ENCODE assay signal across 1 cellular context in the genomic region with DNA sequence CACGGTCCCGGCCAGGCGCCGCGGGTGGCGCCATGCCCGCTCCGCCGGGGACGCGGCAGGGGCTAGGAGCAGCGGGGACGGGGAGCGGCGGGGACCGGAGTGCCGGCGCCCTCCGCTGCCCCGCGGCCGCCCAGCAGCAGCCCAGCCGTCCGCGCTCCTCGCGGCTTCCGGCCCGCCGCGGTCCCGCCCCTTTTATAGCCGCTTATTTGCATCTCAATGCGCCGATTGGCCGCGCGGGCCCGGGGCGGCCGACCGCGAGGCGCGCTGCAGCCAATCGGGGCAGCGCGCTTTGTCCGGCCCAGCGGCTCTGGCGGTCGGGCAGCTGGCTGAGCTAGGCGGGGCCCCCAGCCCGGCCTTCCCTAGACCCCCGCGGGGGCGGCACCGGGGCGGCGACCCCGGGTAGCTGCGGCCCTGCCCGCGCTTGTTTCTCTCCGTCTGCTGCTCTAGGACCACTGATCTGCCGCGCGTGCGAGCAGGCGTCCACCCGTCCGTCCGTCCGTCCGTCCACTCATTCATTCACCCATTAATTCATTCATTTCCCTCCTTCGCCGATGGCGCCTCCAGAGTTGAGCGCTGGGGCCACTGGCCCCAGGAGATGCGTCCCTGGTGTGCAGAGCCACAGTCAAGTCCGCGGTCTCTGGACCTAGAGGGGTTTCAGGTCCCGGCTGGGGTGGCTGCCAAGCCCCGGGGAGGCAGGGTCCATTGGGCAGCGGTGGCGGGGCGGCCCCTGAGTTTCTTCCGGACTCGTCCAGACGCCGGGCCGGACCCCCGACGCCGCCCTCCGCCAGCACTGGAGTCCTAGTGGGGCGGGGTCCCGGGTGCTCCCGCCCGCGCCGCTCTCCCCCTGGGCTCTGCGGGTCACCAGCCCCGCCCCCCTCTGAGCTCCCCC.
TF ChIP-seq lines count a peak whose summit lies in the region.

HES6 (minus strand) TSS at position 167 of the 889 bp plus-strand sequence; CDS start at position 34, 133 bp downstream.

TF ChIP-seq in HepG2, 621 proteins besides CTCF, POLR2A, EP300 and RAD21 (continued from another document and continues in another):
- TF ChIP-seq ZNF362 (CRISPR knock-in tag; IDR thresholded peaks at IDR 0.05; ENCODE audit: borderline replicate concordance) (no peak; the same call in 1 of the 2 replicates), CREB1 (IDR thresholded peaks at IDR 0.05) (no peak), CREB1 (CRISPR knock-in tag; IDR thresholded peaks at IDR 0.05) (no peak), ZNF17 (CRISPR knock-in tag; IDR thresholded peaks at IDR 0.05) (no peak), ATF7 (IDR thresholded peaks at IDR 0.05) (no peak), ATF7 (CRISPR knock-in tag; IDR thresholded peaks at IDR 0.05) (no peak), SMARCC2 (IDR thresholded peaks at IDR 0.05) (no peak), NFYC (CRISPR knock-in tag; IDR thresholded peaks at IDR 0.05) (peak; percentile 83), THAP11 (CRISPR knock-in tag; IDR thresholded peaks at IDR 0.05) (peak; percentile 77), SIX1 (CRISPR knock-in tag; IDR thresholded peaks at IDR 0.05; ENCODE audit: borderline replicate concordance) (no peak), PITX1 (CRISPR knock-in tag; IDR thresholded peaks at IDR 0.05) (no peak), ARHGAP35 (CRISPR knock-in tag; IDR thresholded peaks at IDR 0.05; ENCODE audit: borderline replicate concordance) (no peak; the same call in 1 of the 2 replicates), ZBTB7B (CRISPR knock-in tag; IDR thresholded peaks at IDR 0.05) (peak; percentile 96), ZNF446 (CRISPR knock-in tag; IDR thresholded peaks at IDR 0.05) (peak; percentile 88), ZNF83 (CRISPR knock-in tag; IDR thresholded peaks at IDR 0.05; ENCODE audit: borderline replicate concordance) (no peak), ZFP37 (CRISPR knock-in tag; IDR thresholded peaks at IDR 0.05; ENCODE audit: borderline replicate concordance) (no peak), ZNF761 (CRISPR knock-in tag; conservative IDR thresholded peaks at IDR 0.05) (no peak), PHB2 (IDR thresholded peaks at IDR 0.05; ENCODE audit: partially characterized antibody) (no peak), ZNF839 (CRISPR knock-in tag; IDR thresholded peaks at IDR 0.05; ENCODE audit: borderline replicate concordance) (no peak), DNMT1 (CRISPR knock-in tag; IDR thresholded peaks at IDR 0.05) (peak; percentile 21; the same call in 1 of the 2 replicates), ZNF431 (CRISPR knock-in tag; IDR thresholded peaks at IDR 0.05; ENCODE audit: borderline replicate concordance, low read depth) (peak; percentile 64; the same call in 1 of the 2 replicates), ZNF563 (CRISPR knock-in tag; IDR thresholded peaks at IDR 0.05) (peak; percentile 33), ZNF777 (CRISPR knock-in tag; IDR thresholded peaks at IDR 0.05) (peak; percentile 95), ARNT2 (CRISPR knock-in tag; IDR thresholded peaks at IDR 0.05; ENCODE audit: low read depth) (peak; percentile 64; the same call in 1 of the 2 replicates), SUZ12 (IDR thresholded peaks at IDR 0.05; ENCODE audit: low read depth, low read length) (no peak), ZNF619 (CRISPR knock-in tag; IDR thresholded peaks at IDR 0.05) (no peak), MEIS2 (CRISPR knock-in tag; IDR thresholded peaks at IDR 0.05) (peak; percentile 72; the same call in 1 of the 2 replicates), ZNF768 (CRISPR knock-in tag; IDR thresholded peaks at IDR 0.05) (peak; percentile 56; the same call in 1 of the 2 replicates), ZNF331 (CRISPR knock-in tag; IDR thresholded peaks at IDR 0.05) (peak; percentile 64; the same call in 1 of the 2 replicates), ZNF33B (CRISPR knock-in tag; IDR thresholded peaks at IDR 0.05) (peak; percentile 61; the same call in 1 of the 2 replicates), ZNF33A (CRISPR knock-in tag; IDR thresholded peaks at IDR 0.05; ENCODE audit: borderline replicate concordance) (no peak), ZNF234 (CRISPR knock-in tag; conservative IDR thresholded peaks at IDR 0.05) (no peak; the same call in 1 of the 2 replicates), MTF2 (CRISPR knock-in tag; IDR thresholded peaks at IDR 0.05; ENCODE audit: borderline replicate concordance) (no peak), REXO4 (CRISPR knock-in tag; IDR thresholded peaks at IDR 0.05; ENCODE audit: borderline replicate concordance) (no peak), HMGXB4 (CRISPR knock-in tag; IDR thresholded peaks at IDR 0.05; ENCODE audit: borderline replicate concordance in 1 of 2, low read depth in 1 of 2) (peak in 1 of 2 experiments; percentile 27; a peak in 1 of 4 replicates), MYNN (CRISPR knock-in tag; IDR thresholded peaks at IDR 0.05; ENCODE audit: low read depth) (no peak), ZMYM3 (CRISPR knock-in tag; IDR thresholded peaks at IDR 0.05) (peak; percentile 50), ADNP (CRISPR knock-in tag; IDR thresholded peaks at IDR 0.05) (no peak), ZNF274 (CRISPR knock-in tag; IDR thresholded peaks at IDR 0.05) (peak; percentile 43; the same call in 1 of the 2 replicates), STAG1 (CRISPR knock-in tag; IDR thresholded peaks at IDR 0.05) (no peak), IRX3 (CRISPR knock-in tag; IDR thresholded peaks at IDR 0.05; ENCODE audit: borderline replicate concordance, low read depth) (no peak), KMT2B (CRISPR knock-in tag; IDR thresholded peaks at IDR 0.05) (no peak), ZNF652 (CRISPR knock-in tag; IDR thresholded peaks at IDR 0.05; ENCODE audit: borderline replicate concordance, low read depth) (no peak), KLF9 (CRISPR knock-in tag; IDR thresholded peaks at IDR 0.05; ENCODE audit: low read depth) (no peak), ZBTB46 (CRISPR knock-in tag; IDR thresholded peaks at IDR 0.05; ENCODE audit: borderline replicate concordance) (no peak), ZNF530 (CRISPR knock-in tag; IDR thresholded peaks at IDR 0.05; ENCODE audit: low read depth) (no peak), ZNF607 (CRISPR knock-in tag; IDR thresholded peaks at IDR 0.05; ENCODE audit: borderline replicate concordance) (peak; percentile 85; the same call in 1 of the 2 replicates), ZSCAN5A (CRISPR knock-in tag; IDR thresholded peaks at IDR 0.05; ENCODE audit: borderline replicate concordance) (no peak)
- TF ChIP-seq, protein P1, sequence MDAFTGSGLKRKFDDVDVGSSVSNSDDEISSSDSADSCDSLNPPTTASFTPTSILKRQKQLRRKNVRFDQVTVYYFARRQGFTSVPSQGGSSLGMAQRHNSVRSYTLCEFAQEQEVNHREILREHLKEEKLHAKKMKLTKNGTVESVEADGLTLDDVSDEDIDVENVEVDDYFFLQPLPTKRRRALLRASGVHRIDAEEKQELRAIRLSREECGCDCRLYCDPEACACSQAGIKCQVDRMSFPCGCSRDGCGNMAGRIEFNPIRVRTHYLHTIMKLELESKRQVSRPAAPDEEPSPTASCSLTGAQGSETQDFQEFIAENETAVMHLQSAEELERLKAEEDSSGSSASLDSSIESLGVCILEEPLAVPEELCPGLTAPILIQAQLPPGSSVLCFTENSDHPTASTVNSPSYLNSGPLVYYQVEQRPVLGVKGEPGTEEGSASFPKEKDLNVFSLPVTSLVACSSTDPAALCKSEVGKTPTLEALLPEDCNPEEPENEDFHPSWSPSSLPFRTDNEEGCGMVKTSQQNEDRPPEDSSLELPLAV (CRISPR knock-in tag; conservative IDR thresholded peaks at IDR 0.05; ENCODE audit: low read depth), result no peak; the same call in 1 of the 2 replicates
- TF ChIP-seq, protein P2, sequence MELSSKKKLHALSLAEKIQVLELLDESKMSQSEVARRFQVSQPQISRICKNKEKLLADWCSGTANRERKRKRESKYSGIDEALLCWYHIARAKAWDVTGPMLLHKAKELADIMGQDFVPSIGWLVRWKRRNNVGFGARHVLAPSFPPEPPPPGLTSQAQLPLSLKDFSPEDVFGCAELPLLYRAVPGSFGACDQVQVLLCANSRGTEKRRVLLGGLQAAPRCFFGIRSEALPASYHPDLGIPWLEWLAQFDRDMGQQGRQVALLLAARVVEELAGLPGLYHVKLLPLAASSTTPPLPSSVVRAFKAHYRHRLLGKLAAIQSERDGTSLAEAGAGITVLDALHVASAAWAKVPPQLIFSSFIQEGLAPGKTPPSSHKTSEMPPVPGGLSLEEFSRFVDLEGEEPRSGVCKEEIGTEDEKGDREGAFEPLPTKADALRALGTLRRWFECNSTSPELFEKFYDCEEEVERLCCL (CRISPR knock-in tag; IDR thresholded peaks at IDR 0.05; ENCODE audit: borderline replicate concordance), result no peak
- TF ChIP-seq, protein P3, sequence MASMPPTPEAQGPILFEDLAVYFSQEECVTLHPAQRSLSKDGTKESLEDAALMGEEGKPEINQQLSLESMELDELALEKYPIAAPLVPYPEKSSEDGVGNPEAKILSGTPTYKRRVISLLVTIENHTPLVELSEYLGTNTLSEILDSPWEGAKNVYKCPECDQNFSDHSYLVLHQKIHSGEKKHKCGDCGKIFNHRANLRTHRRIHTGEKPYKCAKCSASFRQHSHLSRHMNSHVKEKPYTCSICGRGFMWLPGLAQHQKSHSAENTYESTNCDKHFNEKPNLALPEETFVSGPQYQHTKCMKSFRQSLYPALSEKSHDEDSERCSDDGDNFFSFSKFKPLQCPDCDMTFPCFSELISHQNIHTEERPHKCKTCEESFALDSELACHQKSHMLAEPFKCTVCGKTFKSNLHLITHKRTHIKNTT (CRISPR knock-in tag; IDR thresholded peaks at IDR 0.05), result 0 out of 2 replicates have a peak, but pooled peaks have one; percentile 92
- TF ChIP-seq, protein P4, sequence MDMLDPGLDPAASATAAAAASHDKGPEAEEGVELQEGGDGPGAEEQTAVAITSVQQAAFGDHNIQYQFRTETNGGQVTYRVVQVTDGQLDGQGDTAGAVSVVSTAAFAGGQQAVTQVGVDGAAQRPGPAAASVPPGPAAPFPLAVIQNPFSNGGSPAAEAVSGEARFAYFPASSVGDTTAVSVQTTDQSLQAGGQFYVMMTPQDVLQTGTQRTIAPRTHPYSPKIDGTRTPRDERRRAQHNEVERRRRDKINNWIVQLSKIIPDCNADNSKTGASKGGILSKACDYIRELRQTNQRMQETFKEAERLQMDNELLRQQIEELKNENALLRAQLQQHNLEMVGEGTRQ (IDR thresholded peaks at IDR 0.05; ENCODE audit: low read depth, low read length), result 0 out of 2 replicates have a peak, but pooled peaks have one; percentile 9
- TF ChIP-seq, protein P4 (CRISPR knock-in tag; IDR thresholded peaks at IDR 0.05; ENCODE audit: borderline replicate concordance), result no peak
- TF ChIP-seq, protein P5, sequence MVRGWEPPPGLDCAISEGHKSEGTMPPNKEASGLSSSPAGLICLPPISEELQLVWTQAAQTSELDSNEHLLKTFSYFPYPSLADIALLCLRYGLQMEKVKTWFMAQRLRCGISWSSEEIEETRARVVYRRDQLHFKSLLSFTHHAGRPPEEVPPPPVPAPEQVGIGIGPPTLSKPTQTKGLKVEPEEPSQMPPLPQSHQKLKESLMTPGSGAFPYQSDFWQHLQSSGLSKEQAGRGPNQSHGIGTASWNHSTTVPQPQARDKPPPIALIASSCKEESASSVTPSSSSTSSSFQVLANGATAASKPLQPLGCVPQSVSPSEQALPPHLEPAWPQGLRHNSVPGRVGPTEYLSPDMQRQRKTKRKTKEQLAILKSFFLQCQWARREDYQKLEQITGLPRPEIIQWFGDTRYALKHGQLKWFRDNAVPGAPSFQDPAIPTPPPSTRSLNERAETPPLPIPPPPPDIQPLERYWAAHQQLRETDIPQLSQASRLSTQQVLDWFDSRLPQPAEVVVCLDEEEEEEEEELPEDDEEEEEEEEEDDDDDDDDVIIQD (CRISPR knock-in tag; IDR thresholded peaks at IDR 0.05; ENCODE audit: low read depth), result no peak
